ENCODE assay signal across 8 cellular contexts in genomic region chr2:222320441-222321395, GRCh38. TPM values are rescaled to one million over a fixed set of nuclear protein-coding genes. Genes with fewer than 3 reads are reported as not detected.
A peak's percentile ranks its signal among the peaks of the same experiment; 100 is the strongest.
DNase-seq lines count a peak whose midpoint lies in the region; ATAC-seq and TF ChIP-seq lines count a peak whose summit lies in the region.

No MANE protein-coding gene starts in this region.

- intact Hi-C loops in vagina (cut with DNase I), result no loop called here

- H3K27ac ChIP-seq in vagina, result no peak overlapping the region

- H2AFZ ChIP-seq in Loucy (ENCODE audit: low read length), result 0 out of 2 replicates have a peak overlapping the region, but pooled peaks have one; percentile 22

- TF ChIP-seq CTCF in Loucy (conservative IDR thresholded peaks at IDR 0.05; ENCODE audit: low read length) (no peak), cardiac fibroblast (IDR thresholded peaks at IDR 0.05; ENCODE audit: low read depth, low read length) (no peak), vagina (IDR thresholded peaks at IDR 0.05) (no peak)

- ATAC-seq in HG02763 (IDR thresholded peaks at IDR 0.05; ENCODE audit: unreplicated experiment) (no peak), HG03196 (IDR thresholded peaks at IDR 0.05; ENCODE audit: unreplicated experiment) (no peak), GM18517 (IDR thresholded peaks at IDR 0.05; ENCODE audit: unreplicated experiment) (no peak)

- H3K9me2 ChIP-seq in Loucy (replicated peaks; ENCODE audit: low read depth, low read length), result no peaks in the 10 kb centered on the region

- H3K4me1 ChIP-seq in Loucy (ENCODE audit: insufficient read depth, low read length, poor library complexity, severe bottlenecking), result no peaks in the 10 kb centered on the region
- H3K4me1 ChIP-seq in vagina, result peaks cover 23% of the 10 kb centered on the region

- H3K9me3 ChIP-seq in Loucy (ENCODE audit: insufficient read depth, low read depth, low read length) (no peaks in the 10 kb centered on the region), vagina (no peaks in the 10 kb centered on the region)

- no peaks in the 10 kb centered on the region for H4K20me1 ChIP-seq in Loucy (ENCODE audit: insufficient read depth, low read length, poor library complexity, severe bottlenecking)

- H3K36me3 ChIP-seq in Loucy (ENCODE audit: insufficient read depth, low read length) (no peaks in the 10 kb centered on the region), vagina (no peaks in the 10 kb centered on the region)

- peak overlapping the region; percentile 23 for H3K4me3 ChIP-seq in Loucy (ENCODE audit: low read length, poor library complexity, severe bottlenecking)
- peak overlapping the region; percentile 34 to 41 for H3K4me3 ChIP-seq in cardiac fibroblast (replicated peaks in 1 of 2; ENCODE audit: low read depth in 2 of 2, low read length in 2 of 2)
- peak overlapping the region; percentile 48 to 50 for H3K4me3 ChIP-seq in vagina

- peak overlapping the region; percentile 26 for H3K4me2 ChIP-seq in Loucy (ENCODE audit: low read depth, low read length, poor library complexity, severe bottlenecking)

- DNase-seq in EL (peak; percentile 39), cardiac fibroblast (ENCODE audit: low read depth in 2 of 2) (no peak), medulla oblongata (ENCODE audit: extremely low spot score) (peak; percentile 28), vagina (ENCODE audit: extremely low spot score in 2 of 2) (no peak)

- H3K27me3 ChIP-seq in Loucy (ENCODE audit: insufficient read depth, low read length, poor library complexity, severe bottlenecking), result no peaks in the 10 kb centered on the region
- H3K27me3 ChIP-seq in vagina, result no peaks in the 10 kb centered on the region

- no peaks in the 10 kb centered on the region for H3K79me2 ChIP-seq in Loucy (ENCODE audit: insufficient read depth, low read length)

- H3F3A ChIP-seq in Loucy (ENCODE audit: low read depth), result no peaks in the 10 kb centered on the region

- H3K9ac ChIP-seq in Loucy (ENCODE audit: low read depth, low read length, poor library complexity, severe bottlenecking), result no peak overlapping the region

- no peak for TF ChIP-seq POLR2A in vagina (IDR thresholded peaks at IDR 0.05)

RNA-seq across cellular contexts. Expression of gene PAX3, which starts 21.9 kb away (rescaled TPM):
- not detected for total RNA-seq in vagina

Comparison
In these comparisons a context has a peak if more than half of its experiments do, and no peak if none do; other contexts are left out.
1. DNase-seq: peak in EL (single experiment) and medulla oblongata (single experiment); none in cardiac fibroblast (0 of 2) and vagina (0 of 2).
2. Peak in every context shown above with its lines, with median percentiles within 50 percentile points of each other: H3K4me3 ChIP-seq.